ENCODE assay signal across 26 cellular contexts in the genomic region with DNA sequence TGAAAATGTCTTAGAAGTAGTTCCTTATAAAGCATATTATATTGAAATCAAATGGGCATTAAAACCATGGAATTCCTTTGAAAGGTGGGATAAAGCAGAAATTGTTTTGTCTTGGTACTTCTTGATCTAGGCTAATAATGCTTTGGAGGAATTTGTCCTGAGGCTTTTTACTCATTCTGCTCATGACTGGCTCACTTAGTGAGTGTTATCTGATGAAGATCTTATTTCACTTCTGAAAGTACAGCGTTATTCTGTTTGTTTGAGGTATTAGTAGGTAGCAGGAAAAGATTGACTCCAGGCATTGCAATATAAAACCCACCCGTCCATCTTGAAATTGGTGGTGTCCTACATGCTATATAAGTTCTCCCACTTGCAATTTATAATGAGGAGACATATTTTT. TPM values are rescaled to one million over a fixed set of nuclear protein-coding genes. Genes with fewer than 3 reads are reported as not detected.
DNase-seq lines count a peak whose midpoint lies in the region; ATAC-seq, FAIRE-seq and TF ChIP-seq lines count a peak whose summit lies in the region.
"Had no signal": no experiment of that assay in that cellular context is flagged by ENCODE, and none has a peak within 500 bp of the region (broad histone marks: within the 10 kb centered on the region; RNA-seq: fewer than 3 reads in every experiment).

No MANE protein-coding gene starts in this region.

- DNase-seq in SIG-M5 treated with dmso at 0.1 percent for 504 hours (lab: John Stamatoyannopoulos, UW; ENCODE audit: unreplicated experiment) (peak; percentile 42), SIG-M5 (lab: John Stamatoyannopoulos, UW) (no peak), PC-9 (peak; percentile 12 to 90), bronchial epithelial cell (ENCODE audit: low read depth) (peak; percentile 90), SHP77 (lab: John Stamatoyannopoulos, UW) (no peak)
- DNase-seq: activated CD4-positive, alpha-beta T cell treated with anti-CD3 and anti-CD28 coated beads, Interleukin-2, amount 10 ng/mL, durations not matched to agents 7 days and 5 days; activated CD8-positive, alpha-beta memory T cell treated with anti-CD3 and anti-CD28 coated beads, Interleukin-2, amount 50 U/mL, for 4 hours; activated effector memory CD4-positive, alpha-beta T cell treated with anti-CD3 and anti-CD28 coated beads, Interleukin-2, amount 50 U/mL, for 16 hours; dorsolateral prefrontal cortex; gastrocnemius medialis; Kasumi-1; NCI-H146; Peyer's patch; stimulated activated CD4-positive, alpha-beta T cell treated with anti-CD3 and anti-CD28 coated beads, Interleukin-4, amount 100 ng/mL, for 4 hours; SW 1271 had no signal

- H3K27me3 ChIP-seq in PC-9 (ENCODE audit: insufficient read depth, low read depth) (no peaks in the 10 kb centered on the region), bronchial epithelial cell (ENCODE audit: control insufficient read depth, insufficient read depth, low read length) (no peaks in the 10 kb centered on the region)
- H3K27me3 ChIP-seq: BLaER1 treated with 17β-estradiol and CSF1 and Interleukin-3, amounts not matched to agents 10 nM and 100 nM; dorsolateral prefrontal cortex; gastrocnemius medialis; Peyer's patch had no signal

- H3F3A ChIP-seq in PC-9 (ENCODE audit: insufficient read depth, low read depth): peaks cover 7% of the 10 kb centered on the region

- peaks cover under 1% of the 10 kb centered on the region; the same call in 1 of the 2 replicates for H3K9me3 ChIP-seq in PC-9 (ENCODE audit: insufficient read depth, low read depth)
- H3K9me3 ChIP-seq: gastrocnemius medialis, Peyer's patch had no signal

- POLR2A ChIA-PET in PC-9 (lab: Charles Lee; ENCODE audit: unreplicated experiment): no interaction called here

- ATAC-seq in GM19452 (IDR thresholded peaks at IDR 0.05; ENCODE audit: unreplicated experiment) (no peak), GM18498 (IDR thresholded peaks at IDR 0.05; ENCODE audit: unreplicated experiment) (no peak), HG03045 (IDR thresholded peaks at IDR 0.05; ENCODE audit: unreplicated experiment) (no peak)
- ATAC-seq: gastrocnemius medialis, left lobe of liver had no signal

- TF ChIP-seq CTCF in PC-9 (conservative IDR thresholded peaks at IDR 0.05) (no peak), bronchial epithelial cell (IDR thresholded peaks at IDR 0.05; ENCODE audit: insufficient read depth, low read length, severe bottlenecking) (no peak)

- no peaks in the 10 kb centered on the region for H4K20me1 ChIP-seq in PC-9 (ENCODE audit: insufficient read depth)
- H4K20me1 ChIP-seq: BLaER1 treated with 17β-estradiol and CSF1 and Interleukin-3, amounts not matched to agents 10 nM and 100 nM had no signal

- FAIRE-seq in bronchial epithelial cell (lab: Jason Lieb, UNC): no peak
- FAIRE-seq: G401.6 had no signal

- H3K79me2 ChIP-seq in PC-9 (ENCODE audit: low read depth): no peaks in the 10 kb centered on the region

- H3K36me3 ChIP-seq in PC-9 (ENCODE audit: low read depth) (no peaks in the 10 kb centered on the region), bronchial epithelial cell (ENCODE audit: control insufficient read depth, insufficient read depth, low read length) (no peaks in the 10 kb centered on the region)
- H3K36me3 ChIP-seq: gastrocnemius medialis, Peyer's patch had no signal

- no TSS peak for BruUV-seq in PC-9 (replicated peaks; lab: Mats Ljungman, UMichigan)

- no peaks in the 10 kb centered on the region for H3K9me2 ChIP-seq in PC-9 (ENCODE audit: insufficient read depth)

- 0 out of 2 replicates have a peak overlapping the region, but pooled peaks have one; percentile 10 for H3K4me3 ChIP-seq in PC-9
- H3K4me3 ChIP-seq in bronchial epithelial cell (ENCODE audit: low read depth, low read length): no peak overlapping the region
- H3K4me3 ChIP-seq: BLaER1 treated with 17β-estradiol and CSF1 and Interleukin-3, amounts not matched to agents 10 nM and 100 nM; dorsolateral prefrontal cortex; gastrocnemius medialis; Peyer's patch had no signal

- H3K4me2 ChIP-seq in PC-9: peak overlapping the region; percentile 54
- H3K4me2 ChIP-seq: BLaER1 treated with 17β-estradiol and CSF1 and Interleukin-3, amounts not matched to agents 10 nM and 100 nM had no signal

- no peak overlapping the region for H2AFZ ChIP-seq in PC-9

- H3K27ac ChIP-seq in PC-9: peak overlapping the region; percentile 14; the same call in 1 of the 2 replicates
- H3K27ac ChIP-seq: BLaER1 treated with 17β-estradiol and CSF1 and Interleukin-3, amounts not matched to agents 10 nM and 100 nM; dorsolateral prefrontal cortex; gastrocnemius medialis; Peyer's patch had no signal

- CTCF ChIA-PET in PC-9 (lab: Charles Lee): interaction anchor here (0.6 kb wide), 1 partner anchor 33 kb away, joined by 3 read pairs; no protein-coding TSS in a partner anchor

- H3K4me1 ChIP-seq in PC-9 (replicated peaks; ENCODE audit: insufficient read depth): peaks cover 24% of the 10 kb centered on the region
- H3K4me1 ChIP-seq: gastrocnemius medialis, Peyer's patch had no signal

- intact Hi-C loops in PC-9 (cut with micrococcal nuclease; ENCODE audit: unreplicated experiment): loop anchor here (2.0 kb wide), 1 partner anchor 62 kb away; the partner anchor contains the start of gene TM7SF3

RNA-seq across cellular contexts. Expression of gene C12orf71, which starts 5.4 kb away (rescaled TPM):
- total RNA-seq in PC-9 (2021) (not detected in 2 replicates), bronchial epithelial cell (not detected in 2 replicates)
- total RNA-seq: A172; activated CD4-positive, alpha-beta T cell treated with anti-CD3 and anti-CD28 coated beads, Interleukin-2, amount 10 ng/mL, durations not matched to agents 7 days and 5 days; cardiac septum; epithelial cell of proximal tubule; gastrocnemius medialis; left lobe of liver; Peyer's patch; pulmonary artery endothelial cell; urinary bladder had no signal

RNA-seq across cellular contexts. Expression of gene MED21, which starts 54.6 kb away (rescaled TPM):
- 44.1 and 83.6 TPM in 2 replicates for total RNA-seq in PC-9 (2021)
- total RNA-seq in bronchial epithelial cell: 73.5 and 82.1 TPM in 2 replicates

Comparison
In these comparisons a context has a peak if more than half of its experiments do, and no peak if none do; other contexts are left out.
1. DNase-seq: peak in SIG-M5 treated with dmso at 0.1 percent for 504 hours (single experiment), PC-9 (2 of 2) and bronchial epithelial cell (single experiment); none in SIG-M5 (single experiment) and SHP77 (0 of 2).